In genomic region chr6:91299544-91300491, GRCh38 we compare ENCODE assay signal across 11 cellular contexts.
DNase-seq lines count a peak whose midpoint lies in the region; ATAC-seq and TF ChIP-seq lines count a peak whose summit lies in the region.
"Had no signal": no experiment of that assay in that cellular context is flagged by ENCODE, and none has a peak within 500 bp of the region (broad histone marks: within the 10 kb centered on the region; RNA-seq: fewer than 3 reads in every experiment).

No MANE protein-coding gene starts in this region.

- intact Hi-C loops in Right ventricle myocardium superior (cut with DNase I) (no loop called here), vagina (cut with DNase I) (no loop called here), spleen (cut with DNase I; ENCODE audit: low total_unique reads) (no loop called here)

- peak; percentile 38 for DNase-seq in Right ventricle myocardium superior
- no peak for DNase-seq in right atrium auricular region (ENCODE audit: low spot score)
- DNase-seq in cardiac fibroblast (ENCODE audit: low read depth in 2 of 2), result peak; percentile 3 to 4
- DNase-seq in left kidney (ENCODE audit: low read depth, low spot score), result peak; percentile 2
- no peak for DNase-seq in vagina (ENCODE audit: extremely low spot score in 2 of 2)
- DNase-seq in spleen, result no peak
- DNase-seq in foreskin melanocyte, result no peak
- DNase-seq: activated B cell treated with CpG ODN at 0.5 μM for 24 hours, erythroblast, PC-9 had no signal

- no peaks in the 10 kb centered on the region for H3K36me3 ChIP-seq in right atrium auricular region
- H3K36me3 ChIP-seq in vagina, result no peaks in the 10 kb centered on the region
- H3K36me3 ChIP-seq in spleen, result no peaks in the 10 kb centered on the region

- H3K9me3 ChIP-seq in right atrium auricular region (no peaks in the 10 kb centered on the region), vagina (no peaks in the 10 kb centered on the region), spleen (peaks cover 0 to 22% (median 2%) of the 10 kb centered on the region in 8 donors)

- no peak for TF ChIP-seq CTCF in right atrium auricular region (IDR thresholded peaks at IDR 0.05)
- TF ChIP-seq CTCF in cardiac fibroblast (IDR thresholded peaks at IDR 0.05; ENCODE audit: low read depth, low read length), result no peak
- no peak for TF ChIP-seq CTCF in vagina (IDR thresholded peaks at IDR 0.05)
- no peak for TF ChIP-seq CTCF in spleen (IDR thresholded peaks at IDR 0.05 in 8 of 11, conservative IDR thresholded peaks at IDR 0.05 in 3 of 11)

- no peaks in the 10 kb centered on the region for H3K4me1 ChIP-seq in right atrium auricular region
- no peaks in the 10 kb centered on the region for H3K4me1 ChIP-seq in vagina
- H3K4me1 ChIP-seq in spleen, result no peaks in the 10 kb centered on the region

- no peaks in the 10 kb centered on the region for H3K27me3 ChIP-seq in right atrium auricular region
- H3K27me3 ChIP-seq in vagina, result no peaks in the 10 kb centered on the region
- no peaks in the 10 kb centered on the region for H3K27me3 ChIP-seq in spleen (replicated peaks in 1 of 7)

- ATAC-seq in Right ventricle myocardium superior (ENCODE audit: poor library complexity) (peak; percentile 91), GM18520 (IDR thresholded peaks at IDR 0.05; ENCODE audit: unreplicated experiment) (no peak)

- 62 to 74% (median 70%) methylated on average over 7 of the region's 7 CpGs for WGBS in spleen, 5 donors

- no peak overlapping the region for H3K4me3 ChIP-seq in right atrium auricular region
- no peak overlapping the region for H3K4me3 ChIP-seq in cardiac fibroblast (replicated peaks in 1 of 2; ENCODE audit: low read depth in 2 of 2, low read length in 2 of 2)
- no peak overlapping the region for H3K4me3 ChIP-seq in vagina
- no peak overlapping the region for H3K4me3 ChIP-seq in spleen
- H3K4me3 ChIP-seq: PC-9 had no signal

- TF ChIP-seq POLR2A in vagina (IDR thresholded peaks at IDR 0.05), result no peak
- TF ChIP-seq POLR2A in spleen (IDR thresholded peaks at IDR 0.05), result no peak

- no peak overlapping the region for H3K27ac ChIP-seq in right atrium auricular region
- peak overlapping the region; percentile 48 for H3K27ac ChIP-seq in vagina
- H3K27ac ChIP-seq in spleen, result no peak overlapping the region
- H3K27ac ChIP-seq: PC-9 had no signal

Comparison
In these comparisons a context has a peak if more than half of its experiments do, and no peak if none do; other contexts are left out.
1. DNase-seq: peak in Right ventricle myocardium superior (single experiment), cardiac fibroblast (2 of 2) and left kidney (single experiment); none in right atrium auricular region (single experiment), vagina (0 of 2), spleen (single experiment) and foreskin melanocyte (single experiment).